12 cellular contexts compared by ENCODE assay signal in the genomic region with DNA sequence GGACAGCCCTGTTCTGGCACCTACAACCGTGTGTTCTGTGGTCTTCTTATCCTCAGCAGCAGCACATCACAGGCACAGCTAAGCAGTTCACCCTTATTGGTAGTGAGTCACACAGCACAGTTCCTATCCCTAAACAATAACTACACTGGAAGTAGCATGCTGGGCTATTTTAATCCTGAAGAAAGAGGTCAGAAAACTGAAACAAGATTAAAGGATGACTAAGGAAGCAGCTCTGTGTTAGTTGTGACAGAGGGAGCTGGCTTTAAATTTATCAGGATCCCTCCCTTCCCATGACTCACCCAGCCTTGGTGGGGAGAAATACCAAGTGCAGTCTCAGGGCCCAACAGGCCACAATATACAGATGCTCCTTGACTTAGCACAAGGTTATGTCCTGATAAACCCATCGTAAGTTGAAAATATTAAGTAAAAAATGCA.
DNase-seq lines count a peak whose midpoint lies in the region; ATAC-seq and TF ChIP-seq lines count a peak whose summit lies in the region.
"Had no signal": no experiment of that assay in that cellular context is flagged by ENCODE, and none has a peak within 500 bp of the region (broad histone marks: within the 10 kb centered on the region; RNA-seq: fewer than 3 reads in every experiment).

No MANE protein-coding gene starts in this region.

- H3K36me3 ChIP-seq in RWPE2 (ENCODE audit: low read depth) = no peaks in the 10 kb centered on the region
- H3K36me3 ChIP-seq: HAP-1 had no signal

- H3K27ac ChIP-seq in H9 (ENCODE audit: insufficient read length, low read depth, low read length) = no peak overlapping the region
- no peak overlapping the region for H3K27ac ChIP-seq in RWPE2 (ENCODE audit: poor library complexity, severe bottlenecking)
- H3K27ac ChIP-seq: KMS-11 had no signal

- no peak overlapping the region for H2AFZ ChIP-seq in H9 (ENCODE audit: low read length)

- no peak overlapping the region for H4K91ac ChIP-seq in H9 (ENCODE audit: insufficient read length, low read depth, low read length)

- no peak overlapping the region for H3K4me3 ChIP-seq in RWPE2 (ENCODE audit: severe bottlenecking)
- H3K4me3 ChIP-seq: HAP-1 had no signal

- H2BK15ac ChIP-seq in H9 (ENCODE audit: low read depth, low read length) = no peak overlapping the region

- H3K4ac ChIP-seq in H9 (ENCODE audit: low read depth, low read length) = no peak overlapping the region

- H4K5ac ChIP-seq in H9 (ENCODE audit: insufficient read length, low read depth, low read length) = no peak overlapping the region

- H3K4me1 ChIP-seq in H9 (ENCODE audit: insufficient read depth, low read length) = peaks cover 5% of the 10 kb centered on the region; the same call in 1 of the 2 replicates
- no peaks in the 10 kb centered on the region for H3K4me1 ChIP-seq in RWPE2 (ENCODE audit: insufficient read depth, poor library complexity, severe bottlenecking)
- H3K4me1 ChIP-seq: HAP-1 had no signal

- H3T11ph ChIP-seq in H9 (ENCODE audit: low read length) = no peak overlapping the region

- peak; percentile 60 for ATAC-seq in RWPE2 (ENCODE audit: low read depth)
- no peak for ATAC-seq in GM21526 (IDR thresholded peaks at IDR 0.05; ENCODE audit: low FRiP score, unreplicated experiment)
- ATAC-seq: Panc1 had no signal

- H3K79me2 ChIP-seq in H9 (ENCODE audit: insufficient read depth, low read length) = no peaks in the 10 kb centered on the region

- H2BK120ac ChIP-seq in H9 (ENCODE audit: low read depth, low read length, poor library complexity, severe bottlenecking) = no peak overlapping the region

- no peak overlapping the region for H3K4me3 Mint-ChIP-seq in H9
- H3K4me3 Mint-ChIP-seq in T-helper 2 cell treated with Interferon-gamma antibody and Interleukin-4, amounts not matched to agents 5 μg/mL and 100 μg/mL, for 36 hours = no peak overlapping the region

- H3K9me3 Mint-ChIP-seq in H9 = no peaks in the 10 kb centered on the region
- no peaks in the 10 kb centered on the region for H3K9me3 Mint-ChIP-seq in T-helper 2 cell treated with Interferon-gamma antibody and Interleukin-4, amounts not matched to agents 5 μg/mL and 100 μg/mL, for 36 hours

- WGBS in H9 (ENCODE audit: extremely low coverage, insufficient read length, low lambda C conversion rate) = no CpG with 5 or more reads among the region's 2 CpGs

- H3K23ac ChIP-seq in H9 (ENCODE audit: insufficient read length, low read depth, low read length) = no peak overlapping the region

- H3K9ac ChIP-seq in H9 (ENCODE audit: extremely low read depth, insufficient read length, low read length) = no peak overlapping the region
- H3K9ac ChIP-seq: KMS-11 had no signal

- TF ChIP-seq CTCF in H9 (conservative IDR thresholded peaks at IDR 0.05) (no peak), RWPE2 (IDR thresholded peaks at IDR 0.05; ENCODE audit: poor library complexity, severe bottlenecking) (no peak)

- H3K14ac ChIP-seq in H9 (ENCODE audit: insufficient read depth, low read length) = no peak overlapping the region

- no peak overlapping the region for H4K8ac ChIP-seq in H9 (replicated peaks; ENCODE audit: insufficient read length, low read depth, low read length)

- peak overlapping the region in 2 of 3 experiments; percentile 5 to 32; a peak in 3 of 7 replicates for H3K27ac Mint-ChIP-seq in H9
- H3K27ac Mint-ChIP-seq in T-helper 2 cell treated with Interferon-gamma antibody and Interleukin-4, amounts not matched to agents 5 μg/mL and 100 μg/mL, for 36 hours = no peak overlapping the region

- no peaks in the 10 kb centered on the region for H3K23me2 ChIP-seq in H9 (ENCODE audit: insufficient read length, low read depth, low read length, poor library complexity, severe bottlenecking)

- no peaks in the 10 kb centered on the region for H4K20me1 ChIP-seq in H9 (ENCODE audit: control insufficient read depth, insufficient read depth, insufficient read length)

- H2BK20ac ChIP-seq in H9 (ENCODE audit: low read depth, low read length, poor library complexity, severe bottlenecking) = no peak overlapping the region

- no peak overlapping the region for H2BK12ac ChIP-seq in H9 (ENCODE audit: insufficient read length, low read depth, low read length)

- no peaks in the 10 kb centered on the region for H3K79me1 ChIP-seq in H9 (ENCODE audit: insufficient read depth, low read depth, low read length, poor library complexity, severe bottlenecking)

- H3K4me1 Mint-ChIP-seq in H9 = peaks cover 21 to 31% of the 10 kb centered on the region in 2 experiments
- no peaks in the 10 kb centered on the region for H3K4me1 Mint-ChIP-seq in T-helper 2 cell treated with Interferon-gamma antibody and Interleukin-4, amounts not matched to agents 5 μg/mL and 100 μg/mL, for 36 hours (ENCODE audit: low read depth)

- no peak overlapping the region for H2BK5ac ChIP-seq in H9 (ENCODE audit: insufficient read length, low read length)

- H3K27me3 Mint-ChIP-seq in H9 (ENCODE audit: low read depth) = no peaks in the 10 kb centered on the region
- peaks cover 4% of the 10 kb centered on the region for H3K27me3 Mint-ChIP-seq in T-helper 2 cell treated with Interferon-gamma antibody and Interleukin-4, amounts not matched to agents 5 μg/mL and 100 μg/mL, for 36 hours (ENCODE audit: low read depth)

- H3K36me3 Mint-ChIP-seq in H9 (ENCODE audit: insufficient read depth in 1 of 3, low read depth in 3 of 3) = peaks cover 0 to 3% (median 0%) of the 10 kb centered on the region in 3 experiments; a peak in 1 of 7 replicates
- no peaks in the 10 kb centered on the region for H3K36me3 Mint-ChIP-seq in T-helper 2 cell treated with Interferon-gamma antibody and Interleukin-4, amounts not matched to agents 5 μg/mL and 100 μg/mL, for 36 hours (ENCODE audit: low read depth)

- H3K4me2 ChIP-seq in H9 (ENCODE audit: insufficient read depth, insufficient read length, low read length) = no peak overlapping the region
- H3K4me2 ChIP-seq: KMS-11 had no signal

- H3K27me3 ChIP-seq in H9 (ENCODE audit: insufficient read depth, low read length) = no peaks in the 10 kb centered on the region
- H3K27me3 ChIP-seq in RWPE2 (ENCODE audit: insufficient read depth, poor library complexity, severe bottlenecking) = no peaks in the 10 kb centered on the region

- DNase-seq in H9 (no peak), RWPE2 (ENCODE audit: low spot score) (no peak), fibroblast of peridontal ligament (ENCODE audit: extremely low read depth) (peak; percentile 25), renal cortical epithelial cell (ENCODE audit: low read depth) (peak; percentile 92), NCI-H1048 (lab: John Stamatoyannopoulos, UW) (no peak), C1 segment of cervical spinal cord (lab: John Stamatoyannopoulos, UW) (no peak)
- DNase-seq in T-helper 2 cell treated with Interferon-gamma antibody and Interleukin-4, amounts not matched to agents 5 μg/mL and 100 μg/mL, for 36 hours (ENCODE audit: low spot score) = no peak
- DNase-seq: activated T-cell treated with anti-CD3 and anti-CD28 coated beads for 4 hours had no signal

- H3K9me3 ChIP-seq in H9 (ENCODE audit: control insufficient read depth, low read depth, low read length) (no peaks in the 10 kb centered on the region), RWPE2 (ENCODE audit: severe bottlenecking) (no peaks in the 10 kb centered on the region)
- H3K9me3 ChIP-seq: HAP-1 had no signal

- H3K18ac ChIP-seq in H9 (ENCODE audit: insufficient read length, low read depth, low read length) = no peak overlapping the region

- H3K56ac ChIP-seq in H9 (ENCODE audit: insufficient read length, low read depth, low read length) = no peak overlapping the region

- no peak overlapping the region for H2AK5ac ChIP-seq in H9 (ENCODE audit: insufficient read length, low read length)

Comparison
In these comparisons a context has a peak if more than half of its experiments do, and no peak if none do; other contexts are left out.
1. DNase-seq: peak in fibroblast of peridontal ligament (single experiment) and renal cortical epithelial cell (single experiment); none in H9 (single experiment), RWPE2 (single experiment), T-helper 2 cell treated with Interferon-gamma antibody and Interleukin-4, amounts not matched to agents 5 μg/mL and 100 μg/mL, for 36 hours (single experiment), NCI-H1048 (single experiment) and C1 segment of cervical spinal cord (0 of 14).